Comparison of ENCODE assay signal across 8 cellular contexts in genomic region chr13:72781461-72782439, GRCh38. TPM values are rescaled to one million over a fixed set of nuclear protein-coding genes. Genes with fewer than 3 reads are reported as not detected.
DNase-seq lines count a peak whose midpoint lies in the region; ATAC-seq and TF ChIP-seq lines count a peak whose summit lies in the region.

A gene with protein sequence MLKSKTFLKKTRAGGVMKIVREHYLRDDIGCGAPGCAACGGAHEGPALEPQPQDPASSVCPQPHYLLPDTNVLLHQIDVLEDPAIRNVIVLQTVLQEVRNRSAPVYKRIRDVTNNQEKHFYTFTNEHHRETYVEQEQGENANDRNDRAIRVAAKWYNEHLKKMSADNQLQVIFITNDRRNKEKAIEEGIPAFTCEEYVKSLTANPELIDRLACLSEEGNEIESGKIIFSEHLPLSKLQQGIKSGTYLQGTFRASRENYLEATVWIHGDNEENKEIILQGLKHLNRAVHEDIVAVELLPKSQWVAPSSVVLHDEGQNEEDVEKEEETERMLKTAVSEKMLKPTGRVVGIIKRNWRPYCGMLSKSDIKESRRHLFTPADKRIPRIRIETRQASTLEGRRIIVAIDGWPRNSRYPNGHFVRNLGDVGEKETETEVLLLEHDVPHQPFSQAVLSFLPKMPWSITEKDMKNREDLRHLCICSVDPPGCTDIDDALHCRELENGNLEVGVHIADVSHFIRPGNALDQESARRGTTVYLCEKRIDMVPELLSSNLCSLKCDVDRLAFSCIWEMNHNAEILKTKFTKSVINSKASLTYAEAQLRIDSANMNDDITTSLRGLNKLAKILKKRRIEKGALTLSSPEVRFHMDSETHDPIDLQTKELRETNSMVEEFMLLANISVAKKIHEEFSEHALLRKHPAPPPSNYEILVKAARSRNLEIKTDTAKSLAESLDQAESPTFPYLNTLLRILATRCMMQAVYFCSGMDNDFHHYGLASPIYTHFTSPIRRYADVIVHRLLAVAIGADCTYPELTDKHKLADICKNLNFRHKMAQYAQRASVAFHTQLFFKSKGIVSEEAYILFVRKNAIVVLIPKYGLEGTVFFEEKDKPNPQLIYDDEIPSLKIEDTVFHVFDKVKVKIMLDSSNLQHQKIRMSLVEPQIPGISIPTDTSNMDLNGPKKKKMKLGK (minus strand): TSS chr13:72781900. CDS start chr13:72781832, 68 bp downstream.
A gene with protein sequence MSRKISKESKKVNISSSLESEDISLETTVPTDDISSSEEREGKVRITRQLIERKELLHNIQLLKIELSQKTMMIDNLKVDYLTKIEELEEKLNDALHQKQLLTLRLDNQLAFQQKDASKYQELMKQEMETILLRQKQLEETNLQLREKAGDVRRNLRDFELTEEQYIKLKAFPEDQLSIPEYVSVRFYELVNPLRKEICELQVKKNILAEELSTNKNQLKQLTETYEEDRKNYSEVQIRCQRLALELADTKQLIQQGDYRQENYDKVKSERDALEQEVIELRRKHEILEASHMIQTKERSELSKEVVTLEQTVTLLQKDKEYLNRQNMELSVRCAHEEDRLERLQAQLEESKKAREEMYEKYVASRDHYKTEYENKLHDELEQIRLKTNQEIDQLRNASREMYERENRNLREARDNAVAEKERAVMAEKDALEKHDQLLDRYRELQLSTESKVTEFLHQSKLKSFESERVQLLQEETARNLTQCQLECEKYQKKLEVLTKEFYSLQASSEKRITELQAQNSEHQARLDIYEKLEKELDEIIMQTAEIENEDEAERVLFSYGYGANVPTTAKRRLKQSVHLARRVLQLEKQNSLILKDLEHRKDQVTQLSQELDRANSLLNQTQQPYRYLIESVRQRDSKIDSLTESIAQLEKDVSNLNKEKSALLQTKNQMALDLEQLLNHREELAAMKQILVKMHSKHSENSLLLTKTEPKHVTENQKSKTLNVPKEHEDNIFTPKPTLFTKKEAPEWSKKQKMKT (plus strand): TSS chr13:72782133. CDS start chr13:72783470, 1,337 bp downstream.

- 1% methylated on average over 19 to 26 of the region's 81 CpGs for WGBS in gastroesophageal sphincter (ENCODE audit: low coverage in 1 of 2), 2 donors

- intact Hi-C loops in activated naive CD4-positive, alpha-beta T cell treated with anti-CD3 and anti-CD28 coated beads for 36 hours (cut with micrococcal nuclease), result loop anchor here (1.0 to 10.0 kb wide), 7 partner anchors 54 to 1503 kb away; partner anchors contain the start of genes BORA and MZT1

- no peak for TF ChIP-seq CTCF in GM06990 (IDR thresholded peaks at IDR 0.05; ENCODE audit: insufficient read depth, low read length, poor library complexity, severe bottlenecking)
- TF ChIP-seq CTCF in HFF-Myc (IDR thresholded peaks at IDR 0.05; ENCODE audit: low read depth, low read length, missing control alignments), result no peak
- TF ChIP-seq CTCF in gastroesophageal sphincter (IDR thresholded peaks at IDR 0.05), result peak in 3 of 4 experiments; percentile 4 to 24 (median 16)
- TF ChIP-seq CTCF in neutrophil (IDR thresholded peaks at IDR 0.05), result no peak

- H3K27me3 Mint-ChIP-seq in activated naive CD4-positive, alpha-beta T cell treated with anti-CD3 and anti-CD28 coated beads for 36 hours (ENCODE audit: low read depth), result no peaks in the 10 kb centered on the region

- H3K4me3 Mint-ChIP-seq in activated naive CD4-positive, alpha-beta T cell treated with anti-CD3 and anti-CD28 coated beads for 36 hours, result peak within 1 kb of the TSS; percentile 99

- H3K27ac ChIP-seq in gastroesophageal sphincter, result peak within 1 kb of the TSS; percentile 62 to 96 (median 94)
- H3K27ac ChIP-seq in neutrophil, result peak within 1 kb of the TSS; percentile 82
- H3K27ac ChIP-seq in substantia nigra (ENCODE audit: low read depth, low read length, poor library complexity, severe bottlenecking), result peak within 1 kb of the TSS; percentile 69

- H3K4me3 ChIP-seq in GM06990 (replicated peaks; ENCODE audit: low read depth, low read length) (peak within 1 kb of the TSS; percentile 92), HFF-Myc (replicated peaks; ENCODE audit: low read depth, low read length) (peak within 1 kb of the TSS; percentile 79), gastroesophageal sphincter (peak within 1 kb of the TSS; percentile 53 to 87), neutrophil (ENCODE audit: low read depth in 1 of 2, low read length in 1 of 2) (peak within 1 kb of the TSS; percentile 84 to 86)

- ATAC-seq in gastroesophageal sphincter, result peak; percentile 100

- DNase-seq in GM06990 (ENCODE audit: extremely low read depth, insufficient read length), result peak; percentile 95
- peak; percentile 95 for DNase-seq in HFF-Myc (ENCODE audit: extremely low read depth, low read depth)
- DNase-seq in NAMALWA (ENCODE audit: low spot score), result peak; percentile 100
- peak; percentile 99 for DNase-seq in SK-N-DZ (ENCODE audit: low spot score)
- peak; percentile 99 for DNase-seq in activated naive CD4-positive, alpha-beta T cell treated with anti-CD3 and anti-CD28 coated beads for 36 hours
- peak; percentile 67 to 98 (median 94) for DNase-seq in substantia nigra (lab: John Stamatoyannopoulos, UW)

- H3K4me1 Mint-ChIP-seq in activated naive CD4-positive, alpha-beta T cell treated with anti-CD3 and anti-CD28 coated beads for 36 hours (ENCODE audit: low read depth), result peaks cover 55% of the 10 kb centered on the region

- peak; percentile 44 to 68 for TF ChIP-seq POLR2A in gastroesophageal sphincter (IDR thresholded peaks at IDR 0.05)

- CTCF ChIA-PET in activated naive CD4-positive, alpha-beta T cell treated with anti-CD3 and anti-CD28 coated beads for 36 hours (lab: Charles Lee), result interaction anchor here (0.7 kb wide), 1 partner anchor 89 kb away, joined by 3 read pairs; no protein-coding TSS in a partner anchor

- H3K4me1 ChIP-seq in gastroesophageal sphincter, result peaks cover 14 to 67% (median 23%) of the 10 kb centered on the region in 3 donors
- peaks cover 21 to 24% of the 10 kb centered on the region in 2 experiments for H3K4me1 ChIP-seq in neutrophil (ENCODE audit: control insufficient read depth in 1 of 2, insufficient read depth in 1 of 2, low read depth in 1 of 2, low read length in 1 of 2)

- peak within 1 kb of the TSS; percentile 99 for H3K27ac Mint-ChIP-seq in activated naive CD4-positive, alpha-beta T cell treated with anti-CD3 and anti-CD28 coated beads for 36 hours

- no peaks in the 10 kb centered on the region for H3K9me3 Mint-ChIP-seq in activated naive CD4-positive, alpha-beta T cell treated with anti-CD3 and anti-CD28 coated beads for 36 hours

- H3K36me3 ChIP-seq in GM06990 (ENCODE audit: control insufficient read depth, insufficient read depth, low read length) (peaks cover 4% of the 10 kb centered on the region; the same call in 1 of the 2 replicates), gastroesophageal sphincter (peaks cover 5 to 35% of the 10 kb centered on the region in 2 donors), neutrophil (peaks cover 24% of the 10 kb centered on the region)

- no peaks in the 10 kb centered on the region for H3K27me3 ChIP-seq in GM06990 (replicated peaks; ENCODE audit: control insufficient read depth, insufficient read depth, low read length)
- no peaks in the 10 kb centered on the region for H3K27me3 ChIP-seq in gastroesophageal sphincter
- H3K27me3 ChIP-seq in neutrophil, result no peaks in the 10 kb centered on the region

- H3K36me3 Mint-ChIP-seq in activated naive CD4-positive, alpha-beta T cell treated with anti-CD3 and anti-CD28 coated beads for 36 hours (ENCODE audit: low read depth), result peaks cover 42% of the 10 kb centered on the region

- H3K9me3 ChIP-seq in gastroesophageal sphincter (no peaks in the 10 kb centered on the region), neutrophil (no peaks in the 10 kb centered on the region)

- TF ChIP-seq EP300 in gastroesophageal sphincter (IDR thresholded peaks at IDR 0.05), result no peak

RNA-seq across cellular contexts. Expression of the first gene that starts in this region (rescaled TPM):
- polyA plus RNA-seq in SK-N-DZ (2014; cell fraction: cytosol; rRNA removed), result 33.4 and 33.6 TPM in 2 replicates
- polyA plus RNA-seq in SK-N-DZ (2014; cell fraction: nucleus; rRNA removed), result 35.1 and 35.9 TPM in 2 replicates
- 10 to 100 TPM; 47.7 to 48.9 TPM for total RNA-seq in activated naive CD4-positive, alpha-beta T cell treated with anti-CD3 and anti-CD28 coated beads for 36 hours
- total RNA-seq in gastroesophageal sphincter, result 10 to 100 TPM; 16.4 to 32.8 (median 26.9) TPM

RNA-seq across cellular contexts. Expression of the second gene that starts in this region (rescaled TPM):
- polyA plus RNA-seq in SK-N-DZ (2014; cell fraction: cytosol; rRNA removed), result 25.1 and 35.2 TPM in 2 replicates
- polyA plus RNA-seq in SK-N-DZ (2014; cell fraction: nucleus; rRNA removed), result 19.1 and 28.7 TPM in 2 replicates
- 10 to 100 TPM; 19.5 to 23.5 TPM for total RNA-seq in activated naive CD4-positive, alpha-beta T cell treated with anti-CD3 and anti-CD28 coated beads for 36 hours
- total RNA-seq in gastroesophageal sphincter, result 10 to 100 TPM; 13.1 to 38.4 (median 22.3) TPM

Comparison
In these comparisons a context has a peak if more than half of its experiments do, and no peak if none do; other contexts are left out.
1. Peak in every context shown above with its lines: DNase-seq, ATAC-seq, H3K4me3 ChIP-seq and H3K27ac ChIP-seq.
2. CTCF ChIP-seq: peak in gastroesophageal sphincter (3 of 4); none in GM06990 (single experiment), HFF-Myc (single experiment) and neutrophil (single experiment).